ENCODE assay signal across 10 cellular contexts in the genomic region with DNA sequence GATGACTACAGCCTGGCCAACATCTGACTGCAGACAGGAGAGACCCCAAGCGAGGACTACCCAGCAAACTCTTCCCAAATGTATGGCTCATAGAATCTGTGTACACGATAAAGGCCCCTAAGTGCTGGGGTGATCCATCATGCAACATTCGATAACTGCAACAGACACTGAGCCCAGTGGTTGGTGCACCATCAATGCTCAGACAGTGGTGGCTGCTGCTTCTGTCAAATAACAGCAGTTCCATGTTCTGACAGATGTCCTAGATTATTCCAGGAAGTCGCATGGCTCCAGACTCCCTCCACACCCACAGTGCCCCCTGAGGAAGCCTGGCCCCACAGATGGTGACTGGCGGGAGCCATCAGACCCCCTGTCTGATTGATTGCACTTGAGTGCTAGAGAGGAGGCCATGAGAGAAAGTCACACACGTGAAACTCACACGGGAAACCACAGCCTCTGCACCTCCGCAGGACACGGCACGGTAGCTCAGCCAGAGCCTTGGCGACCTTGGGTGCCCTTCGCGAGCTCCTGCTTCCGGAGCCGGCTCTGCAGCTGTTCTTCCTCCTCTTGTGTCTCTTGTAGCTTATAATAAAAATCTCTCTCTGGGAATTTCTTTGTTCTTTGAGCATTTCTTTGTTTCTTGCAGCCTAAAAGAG.
DNase-seq lines count a peak whose midpoint lies in the region; ATAC-seq and TF ChIP-seq lines count a peak whose summit lies in the region.
"Had no signal": no experiment of that assay in that cellular context is flagged by ENCODE, and none has a peak within 500 bp of the region (broad histone marks: within the 10 kb centered on the region; RNA-seq: fewer than 3 reads in every experiment).

No MANE protein-coding gene starts in this region.

- no peak for TF ChIP-seq POLR2A in adrenal gland (IDR thresholded peaks at IDR 0.05)

- no peaks in the 10 kb centered on the region for H3K36me3 ChIP-seq in adrenal gland (replicated peaks in 1 of 2)

- WGBS in adrenal gland, 4 donors, result 32 to 57% (median 45%) methylated on average over 9 to 15 of the region's 15 CpGs

- H3K9me3 ChIP-seq in adrenal gland (replicated peaks in 1 of 3), result no peaks in the 10 kb centered on the region

- H3K27ac ChIP-seq in adrenal gland, result no peak overlapping the region

- no peak overlapping the region for H3K4me3 ChIP-seq in adrenal gland

- ATAC-seq in GM18861 (IDR thresholded peaks at IDR 0.05; ENCODE audit: unreplicated experiment), result no peak

- H3K27me3 ChIP-seq in adrenal gland, result no peaks in the 10 kb centered on the region

- intact Hi-C loops in adrenal gland (cut with DNase I), result no loop called here

- no peak for TF ChIP-seq CTCF in adrenal gland (IDR thresholded peaks at IDR 0.05)

- peak; percentile 8 for DNase-seq in activated effector memory CD4-positive, alpha-beta T cell treated with Interleukin-2 at 50 U/mL for 16 hours
- no peak for DNase-seq in activated effector memory CD4-positive, alpha-beta T cell treated with anti-CD3 and anti-CD28 coated beads, Interleukin-2, amount 50 U/mL, for 16 hours
- DNase-seq in RPMI8226, result peak; percentile 80
- DNase-seq in central memory CD4-positive, alpha-beta T cell, result peak; percentile 5
- DNase-seq in stimulated activated CD8-positive, alpha-beta memory T cell treated with anti-CD3 and anti-CD28 coated beads, Interleukin-7, amount 100 ng/mL, for 4 hours (ENCODE audit: low read depth in 2 of 2), result peak; percentile 4 to 35
- no peak for DNase-seq in adrenal gland
- no peak for DNase-seq in DMS114 treated with DMSO at 0.1 percent for 48 hours (lab: John Stamatoyannopoulos, UW; ENCODE audit: unreplicated experiment)
- DNase-seq: GF-D8, nephron progenitor cell had no signal

- H3K4me1 ChIP-seq in adrenal gland (replicated peaks in 1 of 2), result no peaks in the 10 kb centered on the region

Comparison
In these comparisons a context has a peak if more than half of its experiments do, and no peak if none do; other contexts are left out.
1. DNase-seq: peak in activated effector memory CD4-positive, alpha-beta T cell treated with Interleukin-2 at 50 U/mL for 16 hours (single experiment), RPMI8226 (single experiment), central memory CD4-positive, alpha-beta T cell (single experiment) and stimulated activated CD8-positive, alpha-beta memory T cell treated with anti-CD3 and anti-CD28 coated beads, Interleukin-7, amount 100 ng/mL, for 4 hours (2 of 2); none in activated effector memory CD4-positive, alpha-beta T cell treated with anti-CD3 and anti-CD28 coated beads, Interleukin-2, amount 50 U/mL, for 16 hours (single experiment), adrenal gland (0 of 7) and DMS114 treated with DMSO at 0.1 percent for 48 hours (single experiment).